Comparison of ENCODE assay signal across 17 cellular contexts in genomic region chr2:12915792-12916191, GRCh38.
DNase-seq lines count a peak whose midpoint lies in the region; TF ChIP-seq lines count a peak whose summit lies in the region.
"Had no signal": no experiment of that assay in that cellular context is flagged by ENCODE, and none has a peak within 500 bp of the region (broad histone marks: within the 10 kb centered on the region; RNA-seq: fewer than 3 reads in every experiment).

No MANE protein-coding gene starts in this region.

- H3K27me3 ChIP-seq in fibroblast of lung (ENCODE audit: control insufficient read depth, insufficient read depth, low read length), result no peaks in the 10 kb centered on the region
- H3K27me3 ChIP-seq: BLaER1 treated with 17β-estradiol and CSF1 and Interleukin-3, amounts not matched to agents 10 nM and 100 nM; Peyer's patch had no signal

- no peaks in the 10 kb centered on the region for H3K79me2 ChIP-seq in fibroblast of lung (ENCODE audit: control insufficient read depth, insufficient read depth, low read length)

- H2AFZ ChIP-seq in fibroblast of lung (ENCODE audit: low read length), result no peak overlapping the region

- intact Hi-C loops in cardiac septum (cut with DNase I), result loop anchor here (5.0 kb wide), 2 partner anchors 68 to 198 kb away; partner anchors contain the start of gene TRIB2

- no peak overlapping the region for H3K4me3 ChIP-seq in fibroblast of lung (replicated peaks in 1 of 4; ENCODE audit: control extremely low read depth in 1 of 4, insufficient read depth in 1 of 4, low read depth in 3 of 4, low read length in 4 of 4)
- H3K4me3 ChIP-seq: BLaER1 treated with 17β-estradiol and CSF1 and Interleukin-3, amounts not matched to agents 10 nM and 100 nM; Peyer's patch had no signal

- no peak for TF ChIP-seq CTCF in fibroblast of lung (conservative IDR thresholded peaks at IDR 0.05 in 1 of 2, IDR thresholded peaks at IDR 0.05 in 1 of 2; ENCODE audit: low read depth in 1 of 2, low read length in 2 of 2)

- H3K4me1 ChIP-seq in fibroblast of lung (ENCODE audit: control insufficient read depth, extremely low read depth, insufficient read depth, low read length), result peaks cover 3% of the 10 kb centered on the region
- H3K4me1 ChIP-seq: Peyer's patch had no signal

- no peaks in the 10 kb centered on the region for H3K9me3 ChIP-seq in fibroblast of lung (ENCODE audit: control insufficient read depth, insufficient read depth, low read depth, low read length)
- H3K9me3 ChIP-seq: Peyer's patch had no signal

- H3K27ac ChIP-seq in fibroblast of lung (ENCODE audit: insufficient read depth, low read length), result no peak overlapping the region
- H3K27ac ChIP-seq: BLaER1 treated with 17β-estradiol and CSF1 and Interleukin-3, amounts not matched to agents 10 nM and 100 nM; HL-60; Peyer's patch had no signal

- H3K9ac ChIP-seq in fibroblast of lung (ENCODE audit: insufficient read depth, low read length), result no peak overlapping the region
- H3K9ac ChIP-seq: BLaER1 treated with 17β-estradiol and CSF1 and Interleukin-3, amounts not matched to agents 10 nM and 100 nM had no signal

- peak; percentile 27 for DNase-seq in ELR (ENCODE audit: low read depth)
- peak; percentile 4 for DNase-seq in M059J (ENCODE audit: low read depth)
- DNase-seq in fibroblast of lung (ENCODE audit: low read depth in 2 of 2), result peak; percentile 40 to 64
- DNase-seq in renal cortical epithelial cell (ENCODE audit: low read depth), result peak; percentile 38
- no peak for DNase-seq in NCI-H2081 treated with DMSO at 0.1 percent for 48 hours (lab: John Stamatoyannopoulos, UW)
- DNase-seq in ecto neural progenitor cell (ENCODE audit: low spot score), result no peak
- DNase-seq in cardiac septum (ENCODE audit: low spot score), result no peak
- DNase-seq: DMS 273 treated with DMSO at 0.1 percent for 48 hours, KG1, MM.1S, NCI-H1930, NCI-H2171 treated with DMSO at 0.1 percent for 48 hours, NCI-H774, Peyer's patch, Right ventricle myocardium superior had no signal

- H3K36me3 ChIP-seq in fibroblast of lung (ENCODE audit: control insufficient read depth, insufficient read depth, low read length), result no peaks in the 10 kb centered on the region
- H3K36me3 ChIP-seq: BLaER1 treated with 17β-estradiol and CSF1 and Interleukin-3, amounts not matched to agents 10 nM and 100 nM; Peyer's patch had no signal

- no peak overlapping the region for H3K4me2 ChIP-seq in fibroblast of lung (ENCODE audit: extremely low read depth, insufficient read depth, low read length)
- H3K4me2 ChIP-seq: BLaER1 treated with 17β-estradiol and CSF1 and Interleukin-3, amounts not matched to agents 10 nM and 100 nM had no signal

- no peaks in the 10 kb centered on the region for H4K20me1 ChIP-seq in fibroblast of lung (ENCODE audit: control insufficient read depth, extremely low read depth, insufficient read depth, low read length)
- H4K20me1 ChIP-seq: BLaER1 treated with 17β-estradiol and CSF1 and Interleukin-3, amounts not matched to agents 10 nM and 100 nM had no signal

Comparison
In these comparisons a context has a peak if more than half of its experiments do, and no peak if none do; other contexts are left out.
1. DNase-seq: peak in ELR (single experiment), M059J (single experiment), fibroblast of lung (2 of 2) and renal cortical epithelial cell (single experiment); none in NCI-H2081 treated with DMSO at 0.1 percent for 48 hours (single experiment), ecto neural progenitor cell (single experiment) and cardiac septum (single experiment).